Comparison of ENCODE assay signal across 9 cellular contexts in genomic region chr3:179438836-179439235, GRCh38.
A peak's percentile ranks its signal among the peaks of the same experiment; 100 is the strongest.
DNase-seq lines count a peak whose midpoint lies in the region; ATAC-seq and TF ChIP-seq lines count a peak whose summit lies in the region.
"Had no signal": no experiment of that assay in that cellular context is flagged by ENCODE, and none has a peak within 500 bp of the region (broad histone marks: within the 10 kb centered on the region; RNA-seq: fewer than 3 reads in every experiment).

No MANE protein-coding gene starts in this region.

- DNase-seq in erythroblast (lab: John Stamatoyannopoulos, UW) (peak; percentile 8 to 18), HK-2 (ENCODE audit: unreplicated experiment) (no peak), T-helper 1 cell (no peak), amygdala (lab: John Stamatoyannopoulos, UW) (no peak)
- DNase-seq in effector CD8-positive, alpha-beta T cell (lab: John Stamatoyannopoulos, UW): no peak
- DNase-seq: tibial artery had no signal

- ATAC-seq in GM18517 (IDR thresholded peaks at IDR 0.05; ENCODE audit: unreplicated experiment) (peak; percentile 79), GM21528 (IDR thresholded peaks at IDR 0.05; ENCODE audit: low FRiP score, unreplicated experiment) (peak; percentile 90), HG03196 (IDR thresholded peaks at IDR 0.05; ENCODE audit: unreplicated experiment) (peak; percentile 89)

- no peak for TF ChIP-seq POLR2A in erythroblast (IDR thresholded peaks at IDR 0.05; ENCODE audit: low read length)

Comparison
In these comparisons a context has a peak if more than half of its experiments do, and no peak if none do; other contexts are left out.
1. DNase-seq: peak in erythroblast (2 of 2); none in effector CD8-positive, alpha-beta T cell (single experiment), HK-2 (single experiment), T-helper 1 cell (0 of 5) and amygdala (0 of 56).
2. Peak in every context shown above with its lines, with median percentiles within 50 percentile points of each other: ATAC-seq.